1 cellular context compared by ENCODE assay signal in genomic region chr16:29862884-29863668, GRCh38.
A peak's percentile ranks its signal among the peaks of the same experiment; 100 is the strongest.
TF ChIP-seq lines count a peak whose summit lies in the region.

Gene CDIPT, minus strand, starts transcription at chr16:29863226. Its CDS starts 369 bp downstream, at chr16:29862857.

TF ChIP-seq in K562, 482 proteins besides CTCF, POLR2A, EP300 and RAD21 (continued from another document):
- no peak for TF ChIP-seq MLLT1 (IDR thresholded peaks at IDR 0.05)
- TF ChIP-seq ZNF253 (CRISPR knock-in tag; conservative IDR thresholded peaks at IDR 0.05) = no peak
- TF ChIP-seq HMBOX1 (IDR thresholded peaks at IDR 0.05) = no peak
- no peak for TF ChIP-seq MECOM (CRISPR knock-in tag; IDR thresholded peaks at IDR 0.05)
- TF ChIP-seq MTF1 (CRISPR knock-in tag; IDR thresholded peaks at IDR 0.05; ENCODE audit: borderline replicate concordance) = no peak
- no peak for TF ChIP-seq ZNF740 (CRISPR knock-in tag; IDR thresholded peaks at IDR 0.05)
- no peak for TF ChIP-seq ZNF740 (tag; IDR thresholded peaks at IDR 0.05)
- no peak for TF ChIP-seq CEBPG (CRISPR knock-in tag; IDR thresholded peaks at IDR 0.05)
- TF ChIP-seq CEBPG (tag; conservative IDR thresholded peaks at IDR 0.05 in 1 of 2, IDR thresholded peaks at IDR 0.05 in 1 of 2) = 0 out of 4 replicates have a peak, but pooled peaks of 1 of the 2 experiments have one; percentile 15
- no peak for TF ChIP-seq ZKSCAN8 (CRISPR knock-in tag; IDR thresholded peaks at IDR 0.05)
- TF ChIP-seq ZNF316 (IDR thresholded peaks at IDR 0.05) = no peak
- TF ChIP-seq KDM4B (IDR thresholded peaks at IDR 0.05; ENCODE audit: borderline replicate concordance in 2 of 2, low read depth in 1 of 2) = no peak
- TF ChIP-seq CHD1 (IDR thresholded peaks at IDR 0.05; ENCODE audit: low read length) = no peak
- peak; percentile 53 for TF ChIP-seq ZFX (CRISPR knock-in tag; IDR thresholded peaks at IDR 0.05)
- peak; percentile 73 to 87 for TF ChIP-seq MNT (conservative IDR thresholded peaks at IDR 0.05)
- TF ChIP-seq MLX (CRISPR knock-in tag; conservative IDR thresholded peaks at IDR 0.05) = no peak
- no peak for TF ChIP-seq SMC3 (conservative IDR thresholded peaks at IDR 0.05; ENCODE audit: insufficient read depth, low read depth, low read length)
- peak; percentile 99 for TF ChIP-seq THAP12 (CRISPR knock-in tag; IDR thresholded peaks at IDR 0.05)
- no peak for TF ChIP-seq PRPF4 (IDR thresholded peaks at IDR 0.05; ENCODE audit: insufficient read depth, low read depth, low read length, poor library complexity, severe bottlenecking)
- TF ChIP-seq TCF15 (CRISPR knock-in tag; IDR thresholded peaks at IDR 0.05) = no peak
- no peak for TF ChIP-seq ZNF79 (CRISPR knock-in tag; IDR thresholded peaks at IDR 0.05; ENCODE audit: low read depth)
- TF ChIP-seq TEAD4 (IDR thresholded peaks at IDR 0.05; ENCODE audit: low read length) = peak; percentile 62
- no peak for TF ChIP-seq TEAD4 (CRISPR knock-in tag; IDR thresholded peaks at IDR 0.05; ENCODE audit: borderline replicate concordance)
- TF ChIP-seq KLF6 (CRISPR knock-in tag; IDR thresholded peaks at IDR 0.05; ENCODE audit: borderline replicate concordance) = no peak
- TF ChIP-seq GTF2A2 (tag; IDR thresholded peaks at IDR 0.05) = no peak
- TF ChIP-seq NKRF (IDR thresholded peaks at IDR 0.05; ENCODE audit: borderline replicate concordance) = no peak; the same call in 1 of the 2 replicates
- peak; percentile 78 for TF ChIP-seq CEBPB (tag; IDR thresholded peaks at IDR 0.05)
- no peak for TF ChIP-seq ZNF644 (tag; IDR thresholded peaks at IDR 0.05; ENCODE audit: low read depth)
- TF ChIP-seq SP1 (CRISPR knock-in tag; IDR thresholded peaks at IDR 0.05) = peak; percentile 94
- no peak for TF ChIP-seq PATZ1 (CRISPR knock-in tag; IDR thresholded peaks at IDR 0.05; ENCODE audit: borderline replicate concordance)
- TF ChIP-seq ETV1 (tag; conservative IDR thresholded peaks at IDR 0.05; ENCODE audit: low read depth) = peak; percentile 78
- TF ChIP-seq MEIS2 (IDR thresholded peaks at IDR 0.05; ENCODE audit: partially characterized antibody) = no peak
- peak; percentile 8; the same call in 1 of the 2 replicates for TF ChIP-seq ZBTB33 (CRISPR knock-in tag; IDR thresholded peaks at IDR 0.05)
- no peak for TF ChIP-seq SAP30 (IDR thresholded peaks at IDR 0.05; ENCODE audit: borderline replicate concordance, insufficient read depth, low read depth, low read length, poor library complexity, severe bottlenecking)
- peak; percentile 82 for TF ChIP-seq NCOA6 (IDR thresholded peaks at IDR 0.05)
- TF ChIP-seq KAT7 (CRISPR knock-in tag; IDR thresholded peaks at IDR 0.05; ENCODE audit: borderline replicate concordance) = no peak
